ENCODE assay signal across 1 cellular context in genomic region chr20:2663887-2664719, GRCh38.
TF ChIP-seq lines count a peak whose summit lies in the region.

IDH3B (minus strand) TSS chr20:2664216; CDS start chr20:2664188, 28 bp downstream.

TF ChIP-seq in HepG2, 621 proteins besides CTCF, POLR2A, EP300 and RAD21 (continued from another document and continues in another):
- TF ChIP-seq, protein P1, sequence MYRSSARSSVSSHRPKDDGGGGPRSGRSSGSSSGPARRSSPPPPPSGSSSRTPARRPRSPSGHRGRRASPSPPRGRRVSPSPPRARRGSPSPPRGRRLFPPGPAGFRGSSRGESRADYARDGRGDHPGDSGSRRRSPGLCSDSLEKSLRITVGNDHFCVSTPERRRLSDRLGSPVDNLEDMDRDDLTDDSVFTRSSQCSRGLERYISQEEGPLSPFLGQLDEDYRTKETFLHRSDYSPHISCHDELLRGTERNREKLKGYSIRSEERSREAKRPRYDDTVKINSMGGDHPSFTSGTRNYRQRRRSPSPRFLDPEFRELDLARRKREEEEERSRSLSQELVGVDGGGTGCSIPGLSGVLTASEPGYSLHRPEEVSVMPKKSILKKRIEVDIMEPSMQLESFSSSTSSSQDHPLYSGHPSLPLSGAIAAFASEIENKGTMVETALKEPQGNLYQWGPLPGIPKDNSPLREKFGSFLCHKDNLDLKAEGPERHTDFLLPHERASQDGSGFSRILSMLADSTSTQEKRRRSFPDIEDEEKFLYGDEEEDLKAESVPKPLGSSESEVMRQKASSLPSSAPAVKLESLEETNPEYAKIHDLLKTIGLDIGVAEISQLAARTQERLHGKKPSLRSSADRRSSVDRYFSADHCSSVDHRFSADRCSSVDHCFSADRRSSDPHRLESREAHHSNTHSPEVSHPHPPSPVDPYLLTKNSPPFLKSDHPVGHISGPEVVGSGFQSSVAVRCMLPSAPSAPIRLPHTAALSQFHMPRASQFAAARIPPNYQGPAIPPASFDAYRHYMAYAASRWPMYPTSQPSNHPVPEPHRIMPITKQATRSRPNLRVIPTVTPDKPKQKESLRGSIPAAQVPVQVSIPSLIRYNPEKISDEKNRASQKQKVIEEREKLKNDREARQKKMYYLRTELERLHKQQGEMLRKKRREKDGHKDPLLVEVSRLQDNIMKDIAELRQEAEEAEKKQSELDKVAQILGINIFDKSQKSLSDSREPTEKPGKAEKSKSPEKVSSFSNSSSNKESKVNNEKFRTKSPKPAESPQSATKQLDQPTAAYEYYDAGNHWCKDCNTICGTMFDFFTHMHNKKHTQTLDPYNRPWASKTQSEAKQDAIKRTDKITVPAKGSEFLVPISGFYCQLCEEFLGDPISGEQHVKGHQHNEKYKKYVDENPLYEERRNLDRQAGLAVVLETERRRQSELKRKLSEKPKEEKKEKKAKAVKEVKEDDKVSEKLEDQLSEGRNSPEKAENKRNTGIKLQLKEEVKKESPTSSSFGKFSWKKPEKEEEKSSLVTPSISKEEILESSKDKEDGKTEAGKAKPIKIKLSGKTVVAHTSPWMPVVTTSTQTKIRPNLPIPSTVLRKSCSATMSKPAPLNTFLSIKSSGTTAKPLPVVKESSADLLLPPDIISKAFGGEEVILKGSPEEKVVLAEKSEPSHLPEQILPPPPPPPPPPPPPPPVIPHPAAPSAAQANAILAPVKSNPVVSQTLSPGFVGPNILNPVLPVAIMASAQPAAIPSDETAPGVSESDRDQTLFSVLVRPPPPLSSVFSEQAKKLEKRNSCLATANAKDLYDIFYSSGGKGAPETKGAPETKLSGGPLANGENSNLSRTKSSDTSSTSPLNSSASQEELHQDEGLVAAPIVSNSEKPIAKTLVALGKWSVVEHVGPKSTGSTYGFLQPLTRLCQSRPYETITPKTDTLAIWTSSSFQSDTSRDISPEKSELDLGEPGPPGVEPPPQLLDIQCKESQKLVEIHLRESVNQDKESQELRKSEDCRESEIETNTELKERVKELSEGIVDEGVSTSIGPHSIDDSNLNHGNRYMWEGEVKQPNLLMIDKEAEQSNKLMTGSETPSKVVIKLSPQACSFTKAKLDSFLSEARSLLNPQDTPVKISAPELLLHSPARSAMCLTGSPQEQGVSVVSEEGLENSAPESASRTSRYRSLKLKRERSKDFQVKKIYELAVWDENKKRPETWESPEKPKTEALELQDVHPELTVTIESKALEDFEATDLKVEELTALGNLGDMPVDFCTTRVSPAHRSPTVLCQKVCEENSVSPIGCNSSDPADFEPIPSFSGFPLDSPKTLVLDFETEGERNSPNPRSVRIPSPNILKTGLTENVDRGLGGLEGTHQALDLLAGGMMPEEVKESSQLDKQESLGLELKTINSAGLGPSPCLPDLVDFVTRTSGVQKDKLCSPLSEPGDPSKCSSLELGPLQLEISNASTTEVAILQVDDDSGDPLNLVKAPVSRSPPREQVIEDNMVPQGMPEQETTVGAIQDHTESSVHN (CRISPR knock-in tag; IDR thresholded peaks at IDR 0.05): peak; percentile 47; the same call in 1 of the 2 replicates
- TF ChIP-seq ZSCAN22 (CRISPR knock-in tag; IDR thresholded peaks at IDR 0.05) (peak; percentile 23; the same call in 1 of the 2 replicates), ZNF329 (CRISPR knock-in tag; IDR thresholded peaks at IDR 0.05; ENCODE audit: low read depth) (peak; percentile 66; the same call in 1 of the 2 replicates), RERE (CRISPR knock-in tag; IDR thresholded peaks at IDR 0.05; ENCODE audit: low read depth) (no peak), ZNF569 (CRISPR knock-in tag; IDR thresholded peaks at IDR 0.05; ENCODE audit: borderline replicate concordance) (0 out of 2 replicates have a peak, but pooled peaks have one; percentile 60), ZNF580 (CRISPR knock-in tag; IDR thresholded peaks at IDR 0.05; ENCODE audit: borderline replicate concordance, low read depth) (peak; percentile 98), SP140L (CRISPR knock-in tag; IDR thresholded peaks at IDR 0.05; ENCODE audit: borderline replicate concordance) (peak; percentile 81; the same call in 1 of the 2 replicates), JUNB (CRISPR knock-in tag; IDR thresholded peaks at IDR 0.05; ENCODE audit: borderline replicate concordance) (no peak), THYN1 (CRISPR knock-in tag; IDR thresholded peaks at IDR 0.05; ENCODE audit: borderline replicate concordance, low read depth) (0 out of 2 replicates have a peak, but pooled peaks have one; percentile 28), MED1 (CRISPR knock-in tag; IDR thresholded peaks at IDR 0.05) (peak; percentile 88), RFX5 (IDR thresholded peaks at IDR 0.05; ENCODE audit: low read depth, low read length) (no peak), RXRB (CRISPR knock-in tag; IDR thresholded peaks at IDR 0.05; ENCODE audit: borderline replicate concordance) (peak; percentile 86), NAIF1 (CRISPR knock-in tag; IDR thresholded peaks at IDR 0.05; ENCODE audit: borderline replicate concordance) (peak; percentile 73; the same call in 1 of the 2 replicates), CEBPB (IDR thresholded peaks at IDR 0.05; ENCODE audit: borderline replicate concordance, low read depth, low read length) (no peak), MYC (CRISPR knock-in tag; IDR thresholded peaks at IDR 0.05; ENCODE audit: borderline replicate concordance) (peak; percentile 86; the same call in 1 of the 2 replicates), MAFK (conservative IDR thresholded peaks at IDR 0.05 in 1 of 2, IDR thresholded peaks at IDR 0.05 in 1 of 2; ENCODE audit: low read length in 2 of 2) (peak in 1 of 2 experiments; percentile 60; a peak in 1 of 4 replicates), ARID5B (CRISPR knock-in tag; IDR thresholded peaks at IDR 0.05) (peak; percentile 80; the same call in 1 of the 2 replicates), ASH2L (IDR thresholded peaks at IDR 0.05; ENCODE audit: insufficient read length, low read depth, low read length) (peak; percentile 96), ZSCAN12 (CRISPR knock-in tag; IDR thresholded peaks at IDR 0.05) (peak; percentile 80), KMT2B (CRISPR knock-in tag; IDR thresholded peaks at IDR 0.05) (peak; percentile 96), TGIF2 (CRISPR knock-in tag; IDR thresholded peaks at IDR 0.05) (peak; percentile 96), CHD4 (IDR thresholded peaks at IDR 0.05; ENCODE audit: borderline replicate concordance, low read length) (no peak), NFATC3 (CRISPR knock-in tag; IDR thresholded peaks at IDR 0.05) (no peak), ZNF160 (CRISPR knock-in tag; IDR thresholded peaks at IDR 0.05) (peak; percentile 21; the same call in 1 of the 2 replicates), SP1 (IDR thresholded peaks at IDR 0.05) (no peak), SP1 (CRISPR knock-in tag; IDR thresholded peaks at IDR 0.05) (peak; percentile 87), GMEB1 (CRISPR knock-in tag; IDR thresholded peaks at IDR 0.05; ENCODE audit: borderline replicate concordance) (peak; percentile 94), CREM (IDR thresholded peaks at IDR 0.05) (peak; percentile 100), CREM (CRISPR knock-in tag; IDR thresholded peaks at IDR 0.05) (peak; percentile 97)
- TF ChIP-seq, protein P2, sequence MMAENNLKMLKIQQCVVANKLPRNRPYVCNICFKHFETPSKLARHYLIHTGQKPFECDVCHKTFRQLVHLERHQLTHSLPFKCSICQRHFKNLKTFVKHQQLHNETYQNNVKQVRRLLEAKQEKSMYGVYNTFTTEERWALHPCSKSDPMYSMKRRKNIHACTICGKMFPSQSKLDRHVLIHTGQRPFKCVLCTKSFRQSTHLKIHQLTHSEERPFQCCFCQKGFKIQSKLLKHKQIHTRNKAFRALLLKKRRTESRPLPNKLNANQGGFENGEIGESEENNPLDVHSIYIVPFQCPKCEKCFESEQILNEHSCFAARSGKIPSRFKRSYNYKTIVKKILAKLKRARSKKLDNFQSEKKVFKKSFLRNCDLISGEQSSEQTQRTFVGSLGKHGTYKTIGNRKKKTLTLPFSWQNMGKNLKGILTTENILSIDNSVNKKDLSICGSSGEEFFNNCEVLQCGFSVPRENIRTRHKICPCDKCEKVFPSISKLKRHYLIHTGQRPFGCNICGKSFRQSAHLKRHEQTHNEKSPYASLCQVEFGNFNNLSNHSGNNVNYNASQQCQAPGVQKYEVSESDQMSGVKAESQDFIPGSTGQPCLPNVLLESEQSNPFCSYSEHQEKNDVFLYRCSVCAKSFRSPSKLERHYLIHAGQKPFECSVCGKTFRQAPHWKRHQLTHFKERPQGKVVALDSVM (CRISPR knock-in tag; IDR thresholded peaks at IDR 0.05): peak; percentile 81
- TF ChIP-seq, protein P3, sequence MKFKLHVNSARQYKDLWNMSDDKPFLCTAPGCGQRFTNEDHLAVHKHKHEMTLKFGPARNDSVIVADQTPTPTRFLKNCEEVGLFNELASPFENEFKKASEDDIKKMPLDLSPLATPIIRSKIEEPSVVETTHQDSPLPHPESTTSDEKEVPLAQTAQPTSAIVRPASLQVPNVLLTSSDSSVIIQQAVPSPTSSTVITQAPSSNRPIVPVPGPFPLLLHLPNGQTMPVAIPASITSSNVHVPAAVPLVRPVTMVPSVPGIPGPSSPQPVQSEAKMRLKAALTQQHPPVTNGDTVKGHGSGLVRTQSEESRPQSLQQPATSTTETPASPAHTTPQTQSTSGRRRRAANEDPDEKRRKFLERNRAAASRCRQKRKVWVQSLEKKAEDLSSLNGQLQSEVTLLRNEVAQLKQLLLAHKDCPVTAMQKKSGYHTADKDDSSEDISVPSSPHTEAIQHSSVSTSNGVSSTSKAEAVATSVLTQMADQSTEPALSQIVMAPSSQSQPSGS (CRISPR knock-in tag; IDR thresholded peaks at IDR 0.05): peak; percentile 89
